18 cellular contexts compared by ENCODE assay signal in genomic region chr12:69401940-69402339, GRCh38. TPM values are rescaled to one million over a fixed set of nuclear protein-coding genes. Genes with fewer than 3 reads are reported as not detected.
DNase-seq lines count a peak whose midpoint lies in the region; ATAC-seq, FAIRE-seq and TF ChIP-seq lines count a peak whose summit lies in the region.
"Had no signal": no experiment of that assay in that cellular context is flagged by ENCODE, and none has a peak within 500 bp of the region (broad histone marks: within the 10 kb centered on the region; RNA-seq: fewer than 3 reads in every experiment).

No MANE protein-coding gene starts in this region.

- H3K9ac ChIP-seq in H1 (replicated peaks in 1 of 4; ENCODE audit: extremely low read depth in 1 of 4, low read depth in 3 of 4, low read length in 3 of 4), result no peak overlapping the region
- no peak overlapping the region for H3K9ac ChIP-seq in smooth muscle cell (ENCODE audit: low read depth)

- H3K14ac ChIP-seq in H1 (ENCODE audit: insufficient read length), result no peak overlapping the region

- no peaks in the 10 kb centered on the region for H3K4me1 ChIP-seq in H1 (replicated peaks in 1 of 4; ENCODE audit: control insufficient read depth in 3 of 4, insufficient read depth in 4 of 4, low read length in 3 of 4)
- peaks cover 0 to 3% of the 10 kb centered on the region in 2 donors for H3K4me1 ChIP-seq in right atrium auricular region
- peaks cover 15% of the 10 kb centered on the region for H3K4me1 ChIP-seq in smooth muscle cell (ENCODE audit: low read depth)

- H2BK20ac ChIP-seq in H1 (ENCODE audit: low read length), result no peak overlapping the region

- H2BK120ac ChIP-seq in H1 (replicated peaks; ENCODE audit: low read depth, low read length), result no peak overlapping the region

- 92% methylated on average over 4 of the region's 4 CpGs; no CpG with 5 or more reads in 1 of the 2 experiments for WGBS in H1 (ENCODE audit: extremely low coverage in 1 of 2, insufficient coverage in 1 of 2, insufficient read length in 1 of 2, insufficient replicate concordance in 2 of 2, low coverage in 1 of 2, low lambda C conversion rate in 2 of 2, missing lambda C conversion rate in 1 of 2), 2 experiments
- WGBS in smooth muscle cell (ENCODE audit: low lambda C conversion rate), result 38% methylated on average over 4 of the region's 4 CpGs

- H3K27ac ChIP-seq in H1 (ENCODE audit: low read depth, low read length), result no peak overlapping the region
- peak overlapping the region; percentile 9 to 37 for H3K27ac ChIP-seq in right atrium auricular region
- H3K27ac ChIP-seq in smooth muscle cell (ENCODE audit: low read depth), result peak overlapping the region; percentile 27

- H4K8ac ChIP-seq in H1 (ENCODE audit: extremely low read depth, insufficient read depth, low read length), result no peak overlapping the region

- no peak for ATAC-seq in GM21381 (IDR thresholded peaks at IDR 0.05; ENCODE audit: unreplicated experiment)

- no peak overlapping the region for H2BK5ac ChIP-seq in H1 (ENCODE audit: low read depth, low read length)

- H3K27me3 ChIP-seq in H1 (replicated peaks in 1 of 4; ENCODE audit: control insufficient read depth in 3 of 4, extremely low read depth in 1 of 4, insufficient read depth in 3 of 4, low read length in 3 of 4), result no peaks in the 10 kb centered on the region
- no peaks in the 10 kb centered on the region for H3K27me3 ChIP-seq in right atrium auricular region
- no peaks in the 10 kb centered on the region for H3K27me3 ChIP-seq in smooth muscle cell (ENCODE audit: low read depth)

- no peak overlapping the region for H3K4me3 ChIP-seq in LNCaP clone FGC (ENCODE audit: low read depth, low read length)
- H3K4me3 ChIP-seq in H1 (ENCODE audit: extremely low read depth in 1 of 4, insufficient read depth in 2 of 4, low read depth in 3 of 4, low read length in 4 of 4), result no peak overlapping the region
- no peak overlapping the region for H3K4me3 ChIP-seq in right atrium auricular region
- no peak overlapping the region for H3K4me3 ChIP-seq in smooth muscle cell

- H3K23ac ChIP-seq in H1 (ENCODE audit: insufficient read length), result no peak overlapping the region

- no peak for TF ChIP-seq POLR2A in H1 (IDR thresholded peaks at IDR 0.05; ENCODE audit: control extremely low read depth in 1 of 2, low read depth in 2 of 2, low read length in 2 of 2)

- DNase-seq in LNCaP clone FGC (ENCODE audit: low read depth) (peak; percentile 13), H1 (ENCODE audit: low read depth in 1 of 2, low spot score in 2 of 2) (no peak), right atrium auricular region (ENCODE audit: low spot score) (no peak), smooth muscle cell (lab: John Stamatoyannopoulos, UW; ENCODE audit: unreplicated experiment) (no peak), AML-193 (lab: John Stamatoyannopoulos, UW) (no peak), DMS79 treated with DMSO at 0.1 percent for 48 hours (lab: John Stamatoyannopoulos, UW) (no peak)
- DNase-seq in activated naive CD4-positive, alpha-beta T cell (lab: John Stamatoyannopoulos, UW), result no peak
- DNase-seq: Calu3; CD4-positive, alpha-beta T cell; DMS79; NCI-H1436; NCI-H2029 treated with DMSO at 0.1 percent for 48 hours; NCI-H524 treated with DMSO at 0.1 percent for 48 hours had no signal

- peak overlapping the region; percentile 37; the same call in 1 of the 2 replicates for H2BK15ac ChIP-seq in H1 (ENCODE audit: low read length)

- no peak overlapping the region for H3K4ac ChIP-seq in H1 (replicated peaks; ENCODE audit: insufficient read length, low read depth, low read length)

- no peak overlapping the region for H3K18ac ChIP-seq in H1 (ENCODE audit: extremely low read depth, low read length)

- H2BK12ac ChIP-seq in H1 (ENCODE audit: low read depth, low read length), result no peak overlapping the region

- H3K23me2 ChIP-seq in H1 (ENCODE audit: low read depth, low read length), result no peaks in the 10 kb centered on the region

- POLR2A ChIA-PET in H1 (lab: Charles Lee; ENCODE audit: partially characterized antibody), result no interaction called here

- H2AK5ac ChIP-seq in H1 (ENCODE audit: low read depth, low read length), result no peak overlapping the region

- H4K91ac ChIP-seq in H1 (replicated peaks; ENCODE audit: insufficient read length, low read length), result no peak overlapping the region

- H3K4me2 ChIP-seq in H1 (ENCODE audit: insufficient read depth in 1 of 2, low read depth in 2 of 2, low read length in 2 of 2) (no peak overlapping the region), smooth muscle cell (no peak overlapping the region)

- H3K9me3 ChIP-seq in H1 (ENCODE audit: insufficient read depth in 2 of 2, low read depth in 1 of 2, low read length in 1 of 2), result no peaks in the 10 kb centered on the region
- peaks cover 0 to under 1% of the 10 kb centered on the region in 2 donors for H3K9me3 ChIP-seq in right atrium auricular region
- no peaks in the 10 kb centered on the region for H3K9me3 ChIP-seq in smooth muscle cell (replicated peaks; ENCODE audit: low read depth)

- H3K36me3 ChIP-seq in H1 (ENCODE audit: control insufficient read depth in 2 of 4, insufficient read depth in 4 of 4, low read length in 3 of 4) (no peaks in the 10 kb centered on the region), right atrium auricular region (no peaks in the 10 kb centered on the region), smooth muscle cell (ENCODE audit: low read depth) (peaks cover 9% of the 10 kb centered on the region)

- no peak overlapping the region for H2AFZ ChIP-seq in H1 (ENCODE audit: low read length)
- H2AFZ ChIP-seq in smooth muscle cell (ENCODE audit: low read depth), result peak overlapping the region; percentile 22

- TF ChIP-seq EP300 in H1 (IDR thresholded peaks at IDR 0.05; ENCODE audit: borderline replicate concordance in 1 of 2, low read depth in 2 of 2, low read length in 2 of 2), result no peak

- TF ChIP-seq CTCF in LNCaP clone FGC (IDR thresholded peaks at IDR 0.05; ENCODE audit: control insufficient read depth, extremely low read depth, insufficient read depth) (no peak), H1 (IDR thresholded peaks at IDR 0.05; ENCODE audit: control extremely low read depth in 1 of 3, insufficient read depth in 1 of 3, low read depth in 1 of 3, low read length in 3 of 3) (no peak), right atrium auricular region (IDR thresholded peaks at IDR 0.05) (no peak), smooth muscle cell (IDR thresholded peaks at IDR 0.05; ENCODE audit: borderline replicate concordance, insufficient read depth, poor library complexity, severe bottlenecking) (no peak)

- no peaks in the 10 kb centered on the region for H4K20me1 ChIP-seq in H1 (replicated peaks in 1 of 2; ENCODE audit: control insufficient read depth in 1 of 2, insufficient read depth in 2 of 2, low read length in 2 of 2)
- no peaks in the 10 kb centered on the region for H4K20me1 ChIP-seq in smooth muscle cell (ENCODE audit: low read depth)

- H3K79me2 ChIP-seq in H1 (ENCODE audit: control insufficient read depth in 1 of 2, insufficient read depth in 2 of 2, low read length in 2 of 2) (no peaks in the 10 kb centered on the region), smooth muscle cell (ENCODE audit: low read depth) (no peaks in the 10 kb centered on the region)

- no peak for TF ChIP-seq RAD21 in H1 (IDR thresholded peaks at IDR 0.05 in 1 of 2, conservative IDR thresholded peaks at IDR 0.05 in 1 of 2; ENCODE audit: low read depth in 2 of 2, low read length in 2 of 2)

- H3K56ac ChIP-seq in H1 (replicated peaks; ENCODE audit: insufficient read length, low read depth, low read length), result no peak overlapping the region

- H4K5ac ChIP-seq in H1 (ENCODE audit: insufficient read length, low read depth, low read length), result no peak overlapping the region

- no peak for FAIRE-seq in H1 (lab: Jason Lieb, UNC)
- FAIRE-seq: G401.6, GM12891 had no signal

- no peaks in the 10 kb centered on the region for H3K79me1 ChIP-seq in H1 (ENCODE audit: low read depth, low read length)

- CTCF ChIA-PET in H1 (lab: Charles Lee; ENCODE audit: partially characterized antibody), result interaction anchor here (0.8 to 1.3 kb wide), 4 partner anchors 15 to 158 kb away, joined by 3 to 4 read pairs (median 4); no protein-coding TSS in a partner anchor

- H3F3A ChIP-seq in smooth muscle cell (ENCODE audit: low read depth), result peaks cover 26% of the 10 kb centered on the region

TF ChIP-seq in H1, 55 proteins besides CTCF, POLR2A, EP300 and RAD21 (continues in another document):
- no peak for TF ChIP-seq NANOG (IDR thresholded peaks at IDR 0.05; ENCODE audit: insufficient read depth, low read depth, low read length, poor library complexity, severe bottlenecking)
- no peak for TF ChIP-seq ZNF274 (IDR thresholded peaks at IDR 0.05; ENCODE audit: borderline replicate concordance, extremely low read depth, low read length)
- TF ChIP-seq BCL11A (IDR thresholded peaks at IDR 0.05; ENCODE audit: low read depth in 2 of 2, low read length in 2 of 2), result no peak
- TF ChIP-seq MAX (IDR thresholded peaks at IDR 0.05), result no peak

RNA-seq across cellular contexts. Expression of gene YEATS4, which starts 42.4 kb away (rescaled TPM):
- 32.4 and 32.5 TPM in 2 replicates for total RNA-seq in H1 (2021; fragmentation: NEBNext Ultra II Directional; extraction: Animal tissue kit (Norgen Biotek cat#: 25700))
- polyA plus RNA-seq in H1 (2011; rRNA removed) (25.7 and 35.7 TPM in 2 replicates), smooth muscle cell (9.9 and 21.4 TPM in 2 replicates)
- polyA plus RNA-seq in H1 (2011; cell fraction: cytosol; rRNA removed), result 43.4 TPM
- polyA plus RNA-seq in H1 (2011; cell fraction: nucleus; rRNA removed), result 20.6 TPM
- polyA plus RNA-seq in H1 (2012, experiment 1 of 2), result 20.1 to 33.7 TPM (median 28.3 TPM) in 4 replicates
- polyA plus RNA-seq in H1 (2012, experiment 2 of 2), result 19.5 TPM
- 25.7 TPM for polyA plus RNA-seq in H1 (2013, experiment 1 of 2)
- polyA plus RNA-seq in H1 (2013, experiment 2 of 2), result 26.5 TPM
- 3.3 and 5.3 TPM in 2 replicates for polyA minus RNA-seq in H1 (2011; rRNA and poly(A)+ RNA removed)
- 29.4 TPM for polyA minus RNA-seq in H1 (2011; cell fraction: cytosol; rRNA and poly(A)+ RNA removed)
- polyA minus RNA-seq in H1 (2011; cell fraction: nucleus; rRNA and poly(A)+ RNA removed), result 34.1 TPM
- total RNA-seq in right atrium auricular region (10 to 100 TPM in 1 of 2 donors, 1 to 10 TPM in 1; 8.5 to 12.9 TPM), smooth muscle cell (22.8 and 32.7 TPM in 2 replicates)

RNA-seq across cellular contexts. Expression of gene LYZ, which starts 53.8 kb away (rescaled TPM):
- total RNA-seq in H1 (2021; fragmentation: NEBNext Ultra II Directional; extraction: Animal tissue kit (Norgen Biotek cat#: 25700)), result 0.34 TPM in 1 of 2 replicates, not detected in the other
- polyA plus RNA-seq in H1 (2011; rRNA removed), result not detected in 2 replicates
- 0.09 TPM for polyA plus RNA-seq in H1 (2011; cell fraction: cytosol; rRNA removed)
- polyA plus RNA-seq in H1 (2011; cell fraction: nucleus; rRNA removed), result not detected
- polyA plus RNA-seq in H1 (2012, experiment 1 of 2), result not detected in 4 replicates
- polyA plus RNA-seq in H1 (2012, experiment 2 of 2), result not detected
- polyA plus RNA-seq in H1 (2013, experiment 1 of 2), result not detected
- 0.06 TPM for polyA plus RNA-seq in H1 (2013, experiment 2 of 2)
- polyA minus RNA-seq in H1 (2011; rRNA and poly(A)+ RNA removed), result not detected in 2 replicates
- polyA minus RNA-seq in H1 (2011; cell fraction: cytosol; rRNA and poly(A)+ RNA removed), result not detected
- not detected for polyA minus RNA-seq in H1 (2011; cell fraction: nucleus; rRNA and poly(A)+ RNA removed)
- 10 to 100 TPM; 10.8 to 35.4 TPM for total RNA-seq in right atrium auricular region
- not detected in 2 replicates for total RNA-seq in smooth muscle cell
- polyA plus RNA-seq in smooth muscle cell, result not detected in 2 replicates
- total RNA-seq: H4, LHCN-M2 had no signal
